Comparison of ENCODE assay signal across 8 cellular contexts in the genomic region with DNA sequence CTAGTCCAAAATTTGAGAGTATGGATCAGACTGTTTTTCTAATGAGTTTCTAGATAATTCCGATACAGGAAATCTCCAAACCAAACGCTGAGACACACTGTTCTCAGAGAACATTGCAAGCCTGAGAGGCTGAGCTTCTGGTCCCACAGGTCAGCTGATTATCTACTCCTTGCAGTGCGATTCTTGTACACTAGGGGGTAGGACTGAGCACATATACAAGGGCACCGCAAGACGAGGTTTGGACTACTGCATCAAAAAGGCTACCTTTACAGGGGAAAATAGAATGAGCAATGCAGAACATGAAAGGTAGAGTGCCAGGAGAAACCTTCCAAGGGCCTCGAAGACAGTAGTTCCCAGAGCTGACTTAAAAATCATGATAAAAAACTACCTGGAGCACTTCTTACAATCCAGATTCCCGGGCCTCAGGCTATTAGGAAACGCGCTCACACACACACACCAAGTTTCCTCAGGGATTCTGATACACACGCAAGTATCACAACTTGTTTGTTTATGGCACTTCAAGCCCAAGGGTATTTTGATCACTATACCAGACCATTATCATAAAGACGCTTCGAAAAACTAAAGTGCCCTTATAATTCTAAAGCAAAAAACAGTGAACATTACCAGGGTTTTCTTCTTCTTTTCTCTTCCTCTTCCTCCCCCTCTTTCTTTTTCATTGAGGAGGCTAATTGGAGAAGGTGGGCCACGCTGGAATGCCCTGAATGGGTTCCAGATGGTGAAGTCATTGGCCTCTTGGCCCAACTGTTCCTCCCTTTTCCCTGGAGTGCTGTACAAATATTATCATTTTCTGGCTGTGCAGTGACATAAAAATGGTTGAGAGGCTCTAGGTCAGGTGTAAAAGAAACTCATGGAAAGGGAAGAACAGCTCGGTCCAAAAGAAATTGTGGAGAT.
A peak's percentile ranks its signal among the peaks of the same experiment; 100 is the strongest.
DNase-seq lines count a peak whose midpoint lies in the region; ATAC-seq and TF ChIP-seq lines count a peak whose summit lies in the region.

No MANE protein-coding gene starts in this region.

- H3K27me3 ChIP-seq in SK-N-SH (ENCODE audit: insufficient read depth) = no peaks in the 10 kb centered on the region

- no peak overlapping the region for H3K4me3 ChIP-seq in SK-N-SH (ENCODE audit: low read depth in 2 of 2, low read length in 1 of 2)
- no peak overlapping the region for H3K4me3 ChIP-seq in astrocyte of the spinal cord (ENCODE audit: low read depth, low read length)

- no peak overlapping the region for H3K9ac ChIP-seq in SK-N-SH

- H2AFZ ChIP-seq in SK-N-SH (ENCODE audit: low read depth) = no peak overlapping the region

- CTCF ChIA-PET in SK-N-SH (lab: Yijun Ruan, JAX) = interaction anchor here (1.2 to 1.7 kb wide), 3 partner anchors 15 to 40 kb away, joined by 3 to 5 read pairs (median 3); no protein-coding TSS in a partner anchor

- H4K20me1 ChIP-seq in SK-N-SH (ENCODE audit: insufficient read depth) = no peaks in the 10 kb centered on the region

- no peaks in the 10 kb centered on the region for H3K9me2 ChIP-seq in SK-N-SH

- no peaks in the 10 kb centered on the region for H3K4me1 ChIP-seq in SK-N-SH (ENCODE audit: control insufficient read depth in 1 of 2, insufficient read depth in 2 of 2, low read depth in 1 of 2, low read length in 1 of 2)

- DNase-seq in DMS53 treated with DMSO at 0.1 percent for 48 hours (lab: John Stamatoyannopoulos, UW; ENCODE audit: unreplicated experiment) = peak; percentile 10
- peak; percentile 83 for DNase-seq in HT-29 (ENCODE audit: low spot score)
- peak; percentile 59 for DNase-seq in SK-N-SH
- no peak for DNase-seq in astrocyte of the spinal cord (ENCODE audit: low read depth, low spot score)
- DNase-seq in mucosa of gallbladder (ENCODE audit: low spot score) = peak; percentile 51
- DNase-seq in anterior cingulate cortex (lab: John Stamatoyannopoulos, UW) = no peak

- POLR2A ChIA-PET in SK-N-SH (lab: Yijun Ruan, JAX) = interaction anchor here (0.6 kb wide), 1 partner anchor 12 kb away, joined by 3 read pairs; no protein-coding TSS in a partner anchor

- TF ChIP-seq CTCF in SK-N-SH (IDR thresholded peaks at IDR 0.05) = peak; percentile 67
- TF ChIP-seq CTCF in astrocyte of the spinal cord (IDR thresholded peaks at IDR 0.05; ENCODE audit: low read depth, low read length) = peak; percentile 57

- peak; percentile 45 for TF ChIP-seq RAD21 in SK-N-SH (IDR thresholded peaks at IDR 0.05; ENCODE audit: low read length)

- H3K36me3 ChIP-seq in SK-N-SH (replicated peaks in 1 of 2; ENCODE audit: control insufficient read depth in 1 of 2, insufficient read depth in 2 of 2, low read length in 1 of 2) = no peaks in the 10 kb centered on the region

- H3K27ac ChIP-seq in SK-N-SH (ENCODE audit: low read depth in 2 of 2, low read length in 1 of 2) = no peak overlapping the region

- H3K9me3 ChIP-seq in SK-N-SH = no peaks in the 10 kb centered on the region

- no peaks in the 10 kb centered on the region for H3F3A ChIP-seq in SK-N-SH (replicated peaks; ENCODE audit: insufficient read depth)

- no peak for TF ChIP-seq EP300 in SK-N-SH (IDR thresholded peaks at IDR 0.05; ENCODE audit: borderline replicate concordance in 1 of 2, low read depth in 1 of 2, low read length in 1 of 2)

- in situ Hi-C loops in astrocyte of the spinal cord (cut with HindIII; ENCODE audit: low sequenced_read_pairs) = no loop called here

- H3K4me2 ChIP-seq in SK-N-SH = no peak overlapping the region

- WGBS in SK-N-SH (ENCODE audit: low lambda C conversion rate) = 79% methylated on average over 14 of the region's 14 CpGs

- H3K79me2 ChIP-seq in SK-N-SH (ENCODE audit: insufficient read depth) = no peaks in the 10 kb centered on the region

- ATAC-seq in HG02642 (IDR thresholded peaks at IDR 0.05; ENCODE audit: poor library complexity, unreplicated experiment) = no peak
- ATAC-seq in HG02798 (IDR thresholded peaks at IDR 0.05; ENCODE audit: poor library complexity, unreplicated experiment) = no peak

TF ChIP-seq in SK-N-SH, 30 proteins besides CTCF, POLR2A, EP300 and RAD21:
- TF ChIP-seq SMC3 (IDR thresholded peaks at IDR 0.05; ENCODE audit: low read depth, low read length) = peak; percentile 36
- TF ChIP-seq, protein P1, sequence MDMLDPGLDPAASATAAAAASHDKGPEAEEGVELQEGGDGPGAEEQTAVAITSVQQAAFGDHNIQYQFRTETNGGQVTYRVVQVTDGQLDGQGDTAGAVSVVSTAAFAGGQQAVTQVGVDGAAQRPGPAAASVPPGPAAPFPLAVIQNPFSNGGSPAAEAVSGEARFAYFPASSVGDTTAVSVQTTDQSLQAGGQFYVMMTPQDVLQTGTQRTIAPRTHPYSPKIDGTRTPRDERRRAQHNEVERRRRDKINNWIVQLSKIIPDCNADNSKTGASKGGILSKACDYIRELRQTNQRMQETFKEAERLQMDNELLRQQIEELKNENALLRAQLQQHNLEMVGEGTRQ (IDR thresholded peaks at IDR 0.05; ENCODE audit: borderline replicate concordance, low read depth, low read length) = no peak
- TF ChIP-seq, protein P2, sequence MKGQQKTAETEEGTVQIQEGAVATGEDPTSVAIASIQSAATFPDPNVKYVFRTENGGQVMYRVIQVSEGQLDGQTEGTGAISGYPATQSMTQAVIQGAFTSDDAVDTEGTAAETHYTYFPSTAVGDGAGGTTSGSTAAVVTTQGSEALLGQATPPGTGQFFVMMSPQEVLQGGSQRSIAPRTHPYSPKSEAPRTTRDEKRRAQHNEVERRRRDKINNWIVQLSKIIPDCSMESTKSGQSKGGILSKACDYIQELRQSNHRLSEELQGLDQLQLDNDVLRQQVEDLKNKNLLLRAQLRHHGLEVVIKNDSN (IDR thresholded peaks at IDR 0.05; ENCODE audit: borderline replicate concordance, low read depth) = peak; percentile 39; the same call in 1 of the 2 replicates

Comparison
In these comparisons a context has a peak if more than half of its experiments do, and no peak if none do; other contexts are left out.
1. DNase-seq: peak in DMS53 treated with DMSO at 0.1 percent for 48 hours (single experiment), HT-29 (single experiment), SK-N-SH (single experiment) and mucosa of gallbladder (single experiment); none in astrocyte of the spinal cord (single experiment) and anterior cingulate cortex (0 of 58).